ENCODE assay signal across 1 cellular context in genomic region chr2:177254433-177255226, GRCh38.
TF ChIP-seq lines count a peak whose summit lies in the region.

No MANE protein-coding gene starts in this region.

TF ChIP-seq in K562, 482 proteins besides CTCF, POLR2A, EP300 and RAD21 (continued from another document and continues in another):
- TF ChIP-seq CREB1 (IDR thresholded peaks at IDR 0.05) (peak; percentile 36; the same call in 1 of the 2 replicates), CREB1 (CRISPR knock-in tag; IDR thresholded peaks at IDR 0.05) (peak; percentile 63; the same call in 1 of the 2 replicates), ZBTB26 (CRISPR knock-in tag; IDR thresholded peaks at IDR 0.05) (no peak), DMBX1 (CRISPR knock-in tag; IDR thresholded peaks at IDR 0.05; ENCODE audit: borderline replicate concordance) (no peak), ZNF644 (tag; IDR thresholded peaks at IDR 0.05; ENCODE audit: low read depth) (no peak), GABPB2 (CRISPR knock-in tag; conservative IDR thresholded peaks at IDR 0.05) (0 out of 2 replicates have a peak, but pooled peaks have one; percentile 18), RCOR1 (IDR thresholded peaks at IDR 0.05; ENCODE audit: borderline replicate concordance in 1 of 2, low read depth in 2 of 2, low read length in 2 of 2) (peak in 1 of 2 experiments; percentile 62; a peak in 1 of 4 replicates), LEF1 (IDR thresholded peaks at IDR 0.05) (peak; percentile 28; the same call in 1 of the 2 replicates), ARID1B (IDR thresholded peaks at IDR 0.05) (peak; percentile 26), PREB (CRISPR knock-in tag; IDR thresholded peaks at IDR 0.05) (peak; percentile 93; the same call in 1 of the 2 replicates), DACH1 (IDR thresholded peaks at IDR 0.05; ENCODE audit: partially characterized antibody) (peak; percentile 60), SREBF1 (IDR thresholded peaks at IDR 0.05; ENCODE audit: borderline replicate concordance, low read depth, low read length) (no peak), ASH1L (IDR thresholded peaks at IDR 0.05; ENCODE audit: borderline replicate concordance, low read depth, partially characterized antibody) (no peak), HBP1 (CRISPR knock-in tag; IDR thresholded peaks at IDR 0.05) (0 out of 2 replicates have a peak, but pooled peaks have one; percentile 32), TCFL5 (CRISPR knock-in tag; conservative IDR thresholded peaks at IDR 0.05) (no peak), GABPB1 (CRISPR knock-in tag; IDR thresholded peaks at IDR 0.05) (no peak; the same call in 1 of the 2 replicates), NBN (IDR thresholded peaks at IDR 0.05; ENCODE audit: low read depth) (peak; percentile 71; the same call in 1 of the 2 replicates), MYNN (IDR thresholded peaks at IDR 0.05) (no peak), MYNN (CRISPR knock-in tag; IDR thresholded peaks at IDR 0.05) (no peak), TBL1XR1 (IDR thresholded peaks at IDR 0.05; ENCODE audit: low read length in 2 of 2) (0 out of 4 replicates have a peak, but pooled peaks of 1 of the 2 experiments have one; percentile 19), ZNF217 (CRISPR knock-in tag; IDR thresholded peaks at IDR 0.05) (no peak), MNT (conservative IDR thresholded peaks at IDR 0.05) (peak; percentile 71 to 72; a peak in 3 of 4 replicates), NFE2 (IDR thresholded peaks at IDR 0.05; ENCODE audit: low read depth) (no peak; the same call in 1 of the 2 replicates), ZNF785 (CRISPR knock-in tag; IDR thresholded peaks at IDR 0.05) (no peak), ZNF143 (CRISPR knock-in tag; IDR thresholded peaks at IDR 0.05) (no peak), ZNF253 (CRISPR knock-in tag; conservative IDR thresholded peaks at IDR 0.05) (no peak), ZNF280A (IDR thresholded peaks at IDR 0.05; ENCODE audit: low read depth, partially characterized antibody) (no peak), SPI1 (IDR thresholded peaks at IDR 0.05; ENCODE audit: borderline replicate concordance, low read depth, low read length) (peak; percentile 55; the same call in 1 of the 2 replicates), DPF2 (IDR thresholded peaks at IDR 0.05) (no peak; the same call in 1 of the 2 replicates), SP1 (CRISPR knock-in tag; IDR thresholded peaks at IDR 0.05) (peak; percentile 67; the same call in 1 of the 2 replicates), RBM39 (optimal IDR thresholded peaks at IDR 0.05; ENCODE audit: low read depth, low read length) (peak; percentile 24), ZNF609 (CRISPR knock-in tag; IDR thresholded peaks at IDR 0.05; ENCODE audit: borderline replicate concordance) (no peak), FOXM1 (IDR thresholded peaks at IDR 0.05; ENCODE audit: low read depth) (0 out of 2 replicates have a peak, but pooled peaks have one; percentile 12), FOXM1 (CRISPR knock-in tag; IDR thresholded peaks at IDR 0.05; ENCODE audit: low read depth) (no peak), UBTF (IDR thresholded peaks at IDR 0.05; ENCODE audit: borderline replicate concordance in 1 of 2, low read depth in 2 of 2, low read length in 2 of 2) (peak; percentile 14 to 71; a peak in 2 of 4 replicates), TCF7 (IDR thresholded peaks at IDR 0.05; ENCODE audit: borderline replicate concordance) (no peak), OTX1 (CRISPR knock-in tag; IDR thresholded peaks at IDR 0.05) (peak; percentile 8; the same call in 1 of the 2 replicates), ZNF324 (CRISPR knock-in tag; IDR thresholded peaks at IDR 0.05) (no peak), RBM34 (IDR thresholded peaks at IDR 0.05; ENCODE audit: borderline replicate concordance, insufficient read depth, low read length) (no peak), NCOR1 (IDR thresholded peaks at IDR 0.05) (peak; percentile 44), TRIM24 (IDR thresholded peaks at IDR 0.05) (0 out of 4 replicates have a peak, but pooled peaks of 1 of the 2 experiments have one; percentile 13), CEBPG (CRISPR knock-in tag; IDR thresholded peaks at IDR 0.05) (no peak), CEBPG (tag; conservative IDR thresholded peaks at IDR 0.05 in 1 of 2, IDR thresholded peaks at IDR 0.05 in 1 of 2) (no peak), PBX2 (CRISPR knock-in tag; IDR thresholded peaks at IDR 0.05; ENCODE audit: low read depth) (no peak), PBX2 (tag; conservative IDR thresholded peaks at IDR 0.05; ENCODE audit: low read depth) (peak; percentile 81), ZNF436 (CRISPR knock-in tag; IDR thresholded peaks at IDR 0.05) (no peak), KDM5B (IDR thresholded peaks at IDR 0.05; ENCODE audit: insufficient replicate concordance, low read depth, low read length) (no peak), NEUROD1 (IDR thresholded peaks at IDR 0.05; ENCODE audit: borderline replicate concordance, low read depth, low read length, partially characterized antibody) (no peak), ID3 (CRISPR knock-in tag; IDR thresholded peaks at IDR 0.05) (no peak), ID3 (tag; IDR thresholded peaks at IDR 0.05) (no peak), SMARCE1 (IDR thresholded peaks at IDR 0.05) (peak; percentile 54)
